In the genomic region with DNA sequence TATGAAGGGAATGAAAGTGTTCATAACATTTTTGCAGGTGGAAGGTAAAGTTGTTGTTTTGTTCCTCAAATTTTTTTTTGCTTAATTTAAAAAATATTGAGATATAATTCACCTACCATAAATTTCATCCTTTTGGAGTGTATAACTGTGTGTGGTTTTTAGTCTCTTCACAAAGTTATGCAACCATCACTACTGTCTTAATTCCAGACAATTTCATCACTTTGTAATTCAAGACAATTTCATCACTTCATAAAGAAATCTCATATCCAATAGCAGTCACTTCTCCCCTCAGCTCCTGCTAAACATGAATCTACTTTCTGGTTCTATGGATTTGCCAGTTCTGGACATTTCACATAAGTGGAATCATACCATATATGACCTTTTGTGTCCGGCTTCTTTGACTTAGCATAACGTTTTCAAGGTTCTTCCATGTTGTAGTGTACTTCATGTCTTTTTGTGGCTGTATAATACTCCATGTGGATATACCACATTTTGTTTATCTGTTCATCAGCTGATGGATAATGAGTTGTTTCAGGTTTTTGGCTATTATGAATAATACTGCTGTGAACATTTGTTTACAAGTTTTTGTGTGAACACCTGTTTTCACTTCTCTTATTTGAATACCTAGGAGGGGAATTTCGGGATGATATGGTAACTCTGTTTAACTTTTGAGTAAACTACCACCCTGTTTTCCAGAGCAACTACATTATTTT, we compare ENCODE assay signal across 2 cellular contexts.
TF ChIP-seq lines count a peak whose summit lies in the region.

No MANE protein-coding gene starts in this region.

TF ChIP-seq in IMR-90, 13 proteins besides CTCF, POLR2A, EP300 and RAD21:
- TF ChIP-seq CHD1 (IDR thresholded peaks at IDR 0.05; ENCODE audit: low read depth, low read length): no peak
- peak; percentile 87 for TF ChIP-seq CEBPB (IDR thresholded peaks at IDR 0.05; ENCODE audit: low read depth, low read length)
- no peak for TF ChIP-seq NFE2L2 (IDR thresholded peaks at IDR 0.05; ENCODE audit: low read depth, low read length)

TF ChIP-seq in K562, 482 proteins besides CTCF, POLR2A, EP300 and RAD21:
- TF ChIP-seq, protein P1, sequence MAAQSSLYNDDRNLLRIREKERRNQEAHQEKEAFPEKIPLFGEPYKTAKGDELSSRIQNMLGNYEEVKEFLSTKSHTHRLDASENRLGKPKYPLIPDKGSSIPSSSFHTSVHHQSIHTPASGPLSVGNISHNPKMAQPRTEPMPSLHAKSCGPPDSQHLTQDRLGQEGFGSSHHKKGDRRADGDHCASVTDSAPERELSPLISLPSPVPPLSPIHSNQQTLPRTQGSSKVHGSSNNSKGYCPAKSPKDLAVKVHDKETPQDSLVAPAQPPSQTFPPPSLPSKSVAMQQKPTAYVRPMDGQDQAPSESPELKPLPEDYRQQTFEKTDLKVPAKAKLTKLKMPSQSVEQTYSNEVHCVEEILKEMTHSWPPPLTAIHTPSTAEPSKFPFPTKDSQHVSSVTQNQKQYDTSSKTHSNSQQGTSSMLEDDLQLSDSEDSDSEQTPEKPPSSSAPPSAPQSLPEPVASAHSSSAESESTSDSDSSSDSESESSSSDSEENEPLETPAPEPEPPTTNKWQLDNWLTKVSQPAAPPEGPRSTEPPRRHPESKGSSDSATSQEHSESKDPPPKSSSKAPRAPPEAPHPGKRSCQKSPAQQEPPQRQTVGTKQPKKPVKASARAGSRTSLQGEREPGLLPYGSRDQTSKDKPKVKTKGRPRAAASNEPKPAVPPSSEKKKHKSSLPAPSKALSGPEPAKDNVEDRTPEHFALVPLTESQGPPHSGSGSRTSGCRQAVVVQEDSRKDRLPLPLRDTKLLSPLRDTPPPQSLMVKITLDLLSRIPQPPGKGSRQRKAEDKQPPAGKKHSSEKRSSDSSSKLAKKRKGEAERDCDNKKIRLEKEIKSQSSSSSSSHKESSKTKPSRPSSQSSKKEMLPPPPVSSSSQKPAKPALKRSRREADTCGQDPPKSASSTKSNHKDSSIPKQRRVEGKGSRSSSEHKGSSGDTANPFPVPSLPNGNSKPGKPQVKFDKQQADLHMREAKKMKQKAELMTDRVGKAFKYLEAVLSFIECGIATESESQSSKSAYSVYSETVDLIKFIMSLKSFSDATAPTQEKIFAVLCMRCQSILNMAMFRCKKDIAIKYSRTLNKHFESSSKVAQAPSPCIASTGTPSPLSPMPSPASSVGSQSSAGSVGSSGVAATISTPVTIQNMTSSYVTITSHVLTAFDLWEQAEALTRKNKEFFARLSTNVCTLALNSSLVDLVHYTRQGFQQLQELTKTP (IDR thresholded peaks at IDR 0.05; ENCODE audit: low read depth in 1 of 2, partially characterized antibody in 2 of 2): no peak
- TF ChIP-seq, protein P2, sequence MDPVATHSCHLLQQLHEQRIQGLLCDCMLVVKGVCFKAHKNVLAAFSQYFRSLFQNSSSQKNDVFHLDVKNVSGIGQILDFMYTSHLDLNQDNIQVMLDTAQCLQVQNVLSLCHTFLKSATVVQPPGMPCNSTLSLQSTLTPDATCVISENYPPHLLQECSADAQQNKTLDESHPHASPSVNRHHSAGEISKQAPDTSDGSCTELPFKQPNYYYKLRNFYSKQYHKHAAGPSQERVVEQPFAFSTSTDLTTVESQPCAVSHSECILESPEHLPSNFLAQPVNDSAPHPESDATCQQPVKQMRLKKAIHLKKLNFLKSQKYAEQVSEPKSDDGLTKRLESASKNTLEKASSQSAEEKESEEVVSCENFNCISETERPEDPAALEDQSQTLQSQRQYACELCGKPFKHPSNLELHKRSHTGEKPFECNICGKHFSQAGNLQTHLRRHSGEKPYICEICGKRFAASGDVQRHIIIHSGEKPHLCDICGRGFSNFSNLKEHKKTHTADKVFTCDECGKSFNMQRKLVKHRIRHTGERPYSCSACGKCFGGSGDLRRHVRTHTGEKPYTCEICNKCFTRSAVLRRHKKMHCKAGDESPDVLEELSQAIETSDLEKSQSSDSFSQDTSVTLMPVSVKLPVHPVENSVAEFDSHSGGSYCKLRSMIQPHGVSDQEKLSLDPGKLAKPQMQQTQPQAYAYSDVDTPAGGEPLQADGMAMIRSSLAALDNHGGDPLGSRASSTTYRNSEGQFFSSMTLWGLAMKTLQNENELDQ (CRISPR knock-in tag; IDR thresholded peaks at IDR 0.05; ENCODE audit: borderline replicate concordance): no peak
- TF ChIP-seq HMG20A (CRISPR knock-in tag; conservative IDR thresholded peaks at IDR 0.05): no peak
- no peak for TF ChIP-seq JUN (IDR thresholded peaks at IDR 0.05; ENCODE audit: borderline replicate concordance, low read depth, low read length)
- TF ChIP-seq JUN (CRISPR knock-in tag; IDR thresholded peaks at IDR 0.05; ENCODE audit: borderline replicate concordance): no peak
- 0 out of 2 replicates have a peak, but pooled peaks have one; percentile 36 for TF ChIP-seq POLR2H (tag; IDR thresholded peaks at IDR 0.05; ENCODE audit: low read depth)
- TF ChIP-seq, protein P3, sequence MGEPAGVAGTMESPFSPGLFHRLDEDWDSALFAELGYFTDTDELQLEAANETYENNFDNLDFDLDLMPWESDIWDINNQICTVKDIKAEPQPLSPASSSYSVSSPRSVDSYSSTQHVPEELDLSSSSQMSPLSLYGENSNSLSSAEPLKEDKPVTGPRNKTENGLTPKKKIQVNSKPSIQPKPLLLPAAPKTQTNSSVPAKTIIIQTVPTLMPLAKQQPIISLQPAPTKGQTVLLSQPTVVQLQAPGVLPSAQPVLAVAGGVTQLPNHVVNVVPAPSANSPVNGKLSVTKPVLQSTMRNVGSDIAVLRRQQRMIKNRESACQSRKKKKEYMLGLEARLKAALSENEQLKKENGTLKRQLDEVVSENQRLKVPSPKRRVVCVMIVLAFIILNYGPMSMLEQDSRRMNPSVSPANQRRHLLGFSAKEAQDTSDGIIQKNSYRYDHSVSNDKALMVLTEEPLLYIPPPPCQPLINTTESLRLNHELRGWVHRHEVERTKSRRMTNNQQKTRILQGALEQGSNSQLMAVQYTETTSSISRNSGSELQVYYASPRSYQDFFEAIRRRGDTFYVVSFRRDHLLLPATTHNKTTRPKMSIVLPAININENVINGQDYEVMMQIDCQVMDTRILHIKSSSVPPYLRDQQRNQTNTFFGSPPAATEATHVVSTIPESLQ (CRISPR knock-in tag; IDR thresholded peaks at IDR 0.05): 0 out of 2 replicates have a peak, but pooled peaks have one; percentile 40
- TF ChIP-seq ZNF146 (CRISPR knock-in tag; IDR thresholded peaks at IDR 0.05; ENCODE audit: unreplicated experiment): peak; percentile 78
- no peak for TF ChIP-seq ZNF668 (CRISPR knock-in tag; IDR thresholded peaks at IDR 0.05)
- TF ChIP-seq SRF (CRISPR knock-in tag; IDR thresholded peaks at IDR 0.05): peak in 1 of 2 experiments; percentile 37; a peak in 1 of 4 replicates
- no peak for TF ChIP-seq TBP (optimal IDR thresholded peaks at IDR 0.05; ENCODE audit: low read depth, low read length)
- TF ChIP-seq, protein P4, sequence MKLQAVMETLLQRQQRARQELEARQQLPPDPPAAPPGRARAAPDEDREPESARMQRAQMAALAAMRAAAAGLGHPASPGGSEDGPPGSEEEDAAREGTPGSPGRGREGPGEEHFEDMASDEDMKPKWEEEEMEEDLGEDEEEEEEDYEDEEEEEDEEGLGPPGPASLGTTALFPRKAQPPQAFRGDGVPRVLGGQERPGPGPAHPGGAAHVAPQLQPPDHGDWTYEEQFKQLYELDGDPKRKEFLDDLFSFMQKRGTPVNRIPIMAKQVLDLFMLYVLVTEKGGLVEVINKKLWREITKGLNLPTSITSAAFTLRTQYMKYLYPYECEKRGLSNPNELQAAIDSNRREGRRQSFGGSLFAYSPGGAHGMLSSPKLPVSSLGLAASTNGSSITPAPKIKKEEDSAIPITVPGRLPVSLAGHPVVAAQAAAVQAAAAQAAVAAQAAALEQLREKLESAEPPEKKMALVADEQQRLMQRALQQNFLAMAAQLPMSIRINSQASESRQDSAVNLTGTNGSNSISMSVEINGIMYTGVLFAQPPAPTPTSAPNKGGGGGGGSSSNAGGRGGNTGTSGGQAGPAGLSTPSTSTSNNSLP (IDR thresholded peaks at IDR 0.05; ENCODE audit: borderline replicate concordance, low read depth, low read length): no peak
- no peak for TF ChIP-seq MCM2 (IDR thresholded peaks at IDR 0.05; ENCODE audit: low read depth)
- TF ChIP-seq MAZ (CRISPR knock-in tag; conservative IDR thresholded peaks at IDR 0.05 in 1 of 2, IDR thresholded peaks at IDR 0.05 in 1 of 2): 0 out of 4 replicates have a peak, but pooled peaks of 1 of the 2 experiments have one; percentile 17
- no peak for TF ChIP-seq HDAC8 (tag; IDR thresholded peaks at IDR 0.05)
- TF ChIP-seq CEBPB (tag; IDR thresholded peaks at IDR 0.05): 0 out of 2 replicates have a peak, but pooled peaks have one; percentile 40
- TF ChIP-seq MEF2A (IDR thresholded peaks at IDR 0.05; ENCODE audit: control insufficient read depth, low read depth, low read length): no peak
- no peak for TF ChIP-seq ZNF134 (CRISPR knock-in tag; conservative IDR thresholded peaks at IDR 0.05)
- no peak for TF ChIP-seq CEBPG (CRISPR knock-in tag; IDR thresholded peaks at IDR 0.05)
- peak; percentile 65 to 80 for TF ChIP-seq CEBPG (tag; conservative IDR thresholded peaks at IDR 0.05 in 1 of 2, IDR thresholded peaks at IDR 0.05 in 1 of 2)
- TF ChIP-seq, protein P5, sequence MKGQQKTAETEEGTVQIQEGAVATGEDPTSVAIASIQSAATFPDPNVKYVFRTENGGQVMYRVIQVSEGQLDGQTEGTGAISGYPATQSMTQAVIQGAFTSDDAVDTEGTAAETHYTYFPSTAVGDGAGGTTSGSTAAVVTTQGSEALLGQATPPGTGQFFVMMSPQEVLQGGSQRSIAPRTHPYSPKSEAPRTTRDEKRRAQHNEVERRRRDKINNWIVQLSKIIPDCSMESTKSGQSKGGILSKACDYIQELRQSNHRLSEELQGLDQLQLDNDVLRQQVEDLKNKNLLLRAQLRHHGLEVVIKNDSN (CRISPR knock-in tag; IDR thresholded peaks at IDR 0.05): no peak
- no peak for TF ChIP-seq MYNN (IDR thresholded peaks at IDR 0.05)
- no peak for TF ChIP-seq MYNN (CRISPR knock-in tag; IDR thresholded peaks at IDR 0.05)
- peak; percentile 41; the same call in 1 of the 2 replicates for TF ChIP-seq FOXJ2 (tag; IDR thresholded peaks at IDR 0.05)
